In the genomic region with DNA sequence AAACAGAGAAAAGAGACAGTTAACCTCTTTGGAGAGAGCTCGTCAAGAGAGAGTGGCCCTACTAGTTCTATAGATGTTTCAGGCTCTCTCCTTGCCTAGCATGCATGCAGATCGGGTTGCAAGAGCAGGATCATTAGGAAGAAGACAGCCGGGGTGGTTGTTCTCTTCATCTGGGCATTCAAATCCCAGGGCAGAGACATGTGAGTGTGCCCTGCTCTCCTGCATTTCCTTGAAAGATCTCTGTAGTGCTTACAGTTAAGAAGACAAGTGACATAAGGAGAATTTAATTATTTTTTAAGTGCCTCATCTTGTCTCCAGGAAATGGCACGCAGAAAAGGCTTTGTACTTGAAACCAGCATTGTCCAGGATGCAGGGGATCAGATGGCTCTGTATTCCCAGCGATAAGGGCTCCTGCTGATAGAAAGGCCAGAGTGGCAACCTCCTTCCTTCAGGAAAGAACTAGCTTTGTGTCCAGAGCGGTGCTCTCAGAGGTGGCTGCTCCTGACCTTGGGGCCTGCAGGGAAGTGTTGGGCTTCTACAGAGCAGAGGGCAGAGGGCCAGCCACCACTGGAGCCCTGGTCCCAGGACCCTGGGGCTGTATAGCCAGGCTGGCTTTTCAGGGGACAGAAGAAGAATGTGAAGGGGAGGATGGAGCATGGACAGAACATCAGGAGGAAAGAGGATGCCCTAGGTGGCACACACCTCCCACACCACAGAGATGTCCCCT, we compare ENCODE assay signal across 27 cellular contexts. TPM values are rescaled to one million over a fixed set of nuclear protein-coding genes. Genes with fewer than 3 reads are reported as not detected.
DNase-seq lines count a peak whose midpoint lies in the region; ATAC-seq and TF ChIP-seq lines count a peak whose summit lies in the region.
"Had no signal": no experiment of that assay in that cellular context is flagged by ENCODE, and none has a peak within 500 bp of the region (broad histone marks: within the 10 kb centered on the region; RNA-seq: fewer than 3 reads in every experiment).

No MANE protein-coding gene starts in this region.

- DNase-seq in DMS53 (lab: John Stamatoyannopoulos, UW) = peak; percentile 9
- DNase-seq in DMS53 treated with DMSO at 0.1 percent for 48 hours (lab: John Stamatoyannopoulos, UW; ENCODE audit: unreplicated experiment) = no peak
- no peak for DNase-seq in stimulated activated naive CD8-positive, alpha-beta T cell treated with anti-CD3 and anti-CD28 coated beads, Interleukin-15, amount 100 ng/mL, for 72 hours
- DNase-seq in stimulated activated naive CD8-positive, alpha-beta T cell treated with anti-CD3 and anti-CD28 coated beads, Interleukin-15, Interleukin-2, amounts not matched to agents 100 U/mL and 50 U/mL, for 24 hours = no peak
- no peak for DNase-seq in endodermal cell
- no peak for DNase-seq in mesothelial cell of epicardium (ENCODE audit: low spot score in 2 of 2, unreplicated experiment in 2 of 2)
- DNase-seq in activated CD4-positive, CD25-positive, alpha-beta regulatory T cell (lab: John Stamatoyannopoulos, UW) = no peak
- DNase-seq: 8988T; activated CD4-positive, alpha-beta T cell treated with anti-CD3 and anti-CD28 coated beads, Interleukin-2, amount 50 U/mL, for 48 hours; activated CD8-positive, alpha-beta memory T cell treated with anti-CD3 and anti-CD28 coated beads, Interleukin-2, amount 50 U/mL, for 4 hours; activated naive CD4-positive, alpha-beta T cell treated with anti-CD3 and anti-CD28 coated beads, Interleukin-2, amount 50 U/mL, for 16 hours; cortex of kidney; DND-41; H7; islet precursor cell; NCI-H1105; NCI-H2171 treated with DMSO at 0.1 percent for 48 hours; NCI-H774; nucleus accumbens; psoas muscle; SHP77; SW 1271; upper lobe of right lung had no signal

- peak overlapping the region; percentile 48 for H3K27ac ChIP-seq in endodermal cell (ENCODE audit: low read depth, low read length)
- H3K27ac ChIP-seq: HL-60, psoas muscle, upper lobe of right lung had no signal

- ATAC-seq in stimulated activated naive CD8-positive, alpha-beta T cell treated with anti-CD3 and anti-CD28 coated beads, Interleukin-15, amount 100 ng/mL, for 72 hours = peak; percentile 33
- no peak for ATAC-seq in stimulated activated naive CD8-positive, alpha-beta T cell treated with anti-CD3 and anti-CD28 coated beads, Interleukin-15, Interleukin-2, amounts not matched to agents 100 U/mL and 50 U/mL, for 24 hours
- no peak for ATAC-seq in GM18517 (IDR thresholded peaks at IDR 0.05; ENCODE audit: unreplicated experiment)
- ATAC-seq: psoas muscle, upper lobe of right lung had no signal

- no peak overlapping the region for H3K9ac ChIP-seq in endodermal cell (ENCODE audit: extremely low read depth, low read length, poor library complexity, severe bottlenecking)

- peaks cover 48% of the 10 kb centered on the region for H3K27me3 Mint-ChIP-seq in stimulated activated naive CD8-positive, alpha-beta T cell treated with anti-CD3 and anti-CD28 coated beads, Interleukin-15, amount 100 ng/mL, for 72 hours
- H3K27me3 Mint-ChIP-seq in endodermal cell (ENCODE audit: insufficient read depth) (peaks cover 38% of the 10 kb centered on the region), mesothelial cell of epicardium (ENCODE audit: low read depth) (peaks cover 41% of the 10 kb centered on the region)

- no peaks in the 10 kb centered on the region for H3K4me1 Mint-ChIP-seq in stimulated activated naive CD8-positive, alpha-beta T cell treated with anti-CD3 and anti-CD28 coated beads, Interleukin-15, amount 100 ng/mL, for 72 hours
- H3K4me1 Mint-ChIP-seq in endodermal cell (peaks cover 12% of the 10 kb centered on the region), mesothelial cell of epicardium (peaks cover 13% of the 10 kb centered on the region)

- TF ChIP-seq CTCF in endodermal cell (conservative IDR thresholded peaks at IDR 0.05) (no peak), mesothelial cell of epicardium (IDR thresholded peaks at IDR 0.05; ENCODE audit: unreplicated experiment) (no peak)

- H3K4me3 ChIP-seq in endodermal cell (ENCODE audit: low read length) = no peak overlapping the region
- H3K4me3 ChIP-seq: psoas muscle, upper lobe of right lung had no signal

- H3K36me3 Mint-ChIP-seq in endodermal cell (ENCODE audit: low read depth) = no peaks in the 10 kb centered on the region
- H3K36me3 Mint-ChIP-seq in mesothelial cell of epicardium = no peaks in the 10 kb centered on the region

- no peaks in the 10 kb centered on the region for H3K9me3 Mint-ChIP-seq in stimulated activated naive CD8-positive, alpha-beta T cell treated with anti-CD3 and anti-CD28 coated beads, Interleukin-15, amount 100 ng/mL, for 72 hours
- H3K9me3 Mint-ChIP-seq in endodermal cell (no peaks in the 10 kb centered on the region), mesothelial cell of epicardium (no peaks in the 10 kb centered on the region)

- peak overlapping the region in 1 of 2 donors; percentile 95 for H3K27ac Mint-ChIP-seq in stimulated activated naive CD8-positive, alpha-beta T cell treated with anti-CD3 and anti-CD28 coated beads, Interleukin-15, amount 100 ng/mL, for 72 hours
- no peak overlapping the region for H3K27ac Mint-ChIP-seq in endodermal cell
- H3K27ac Mint-ChIP-seq in mesothelial cell of epicardium = no peak overlapping the region

- WGBS in endodermal cell (ENCODE audit: insufficient coverage in 1 of 2, insufficient read length in 1 of 2), 2 experiments = 62 to 78% methylated on average over 5 to 6 of the region's 6 CpGs

- peaks cover 15% of the 10 kb centered on the region for H3K4me1 ChIP-seq in endodermal cell (ENCODE audit: control insufficient read depth, insufficient read depth, low read length)
- H3K4me1 ChIP-seq: psoas muscle, upper lobe of right lung had no signal

- H3K36me3 ChIP-seq in endodermal cell (ENCODE audit: control insufficient read depth, insufficient read depth, low read length) = no peaks in the 10 kb centered on the region
- H3K36me3 ChIP-seq: upper lobe of right lung had no signal

- H3K9me3 ChIP-seq in endodermal cell (ENCODE audit: control insufficient read depth, low read length) = no peaks in the 10 kb centered on the region
- H3K9me3 ChIP-seq: psoas muscle, upper lobe of right lung had no signal

- H3K27me3 ChIP-seq in endodermal cell (ENCODE audit: control insufficient read depth, insufficient read depth, low read length, poor library complexity, severe bottlenecking) = peaks cover 32% of the 10 kb centered on the region

- no peak overlapping the region for H3K4me3 Mint-ChIP-seq in stimulated activated naive CD8-positive, alpha-beta T cell treated with anti-CD3 and anti-CD28 coated beads, Interleukin-15, amount 100 ng/mL, for 72 hours
- H3K4me3 Mint-ChIP-seq in endodermal cell (no peak overlapping the region), mesothelial cell of epicardium (no peak overlapping the region)

RNA-seq across cellular contexts. Expression of gene GALNT14, which starts 8.2 kb away (rescaled TPM):
- total RNA-seq in endodermal cell (1 to 10 TPM; 1.4 TPM), mesothelial cell of epicardium (1.7 to 2.8 TPM (median 2.2 TPM) in 3 replicates)
- 3.1 TPM for polyA plus RNA-seq in endodermal cell (2013, experiment 1 of 2)
- polyA plus RNA-seq in endodermal cell (2013, experiment 2 of 2) = 2.3 TPM
- total RNA-seq: LHCN-M2, lung microvascular endothelial cell had no signal
